20 cellular contexts compared by ENCODE assay signal in the genomic region with DNA sequence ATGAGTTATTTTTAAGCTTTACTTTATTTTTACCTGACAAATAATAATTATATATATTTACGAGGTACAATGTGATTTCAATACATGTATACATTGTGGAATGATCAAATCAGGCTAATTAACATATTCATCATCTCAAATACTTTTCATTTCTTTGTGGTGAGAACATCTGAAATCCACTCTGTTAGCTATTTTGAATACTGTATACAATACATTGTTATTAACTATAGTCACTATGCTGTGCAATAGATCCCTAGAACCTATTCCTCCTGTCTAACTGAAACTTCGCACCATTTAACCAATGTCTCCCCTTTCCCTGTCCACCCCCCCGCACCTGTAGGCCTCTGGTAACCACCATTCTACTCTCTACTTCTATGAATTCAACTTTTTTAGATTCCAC.
"Had no signal": no experiment of that assay in that cellular context is flagged by ENCODE, and none has a peak within 500 bp of the region (broad histone marks: within the 10 kb centered on the region; RNA-seq: fewer than 3 reads in every experiment).

No MANE protein-coding gene starts in this region.

- FAIRE-seq: endometrium, frontal cortex, small intestine, urothelium cell line had no signal

- DNase-seq: effector memory CD4-positive, alpha-beta T cell; heart right ventricle; hypothalamus; islet precursor cell; mammary epithelial cell; mucosa of descending colon; naive thymus-derived CD8-positive, alpha-beta T cell; posterior cingulate gyrus; sigmoid colon; small intestine; stimulated activated CD4-positive, alpha-beta T cell treated with anti-CD3 and anti-CD28 coated beads, Interleukin-12 subunit alpha, Interleukin-12 subunit beta, amount 100 ng/mL, for 4 hours; stimulated activated naive CD4-positive, alpha-beta T cell; trophoblast cell had no signal

- H3K9me3 Mint-ChIP-seq: naive thymus-derived CD8-positive, alpha-beta T cell had no signal

- H3K9me3 ChIP-seq: heart right ventricle, mucosa of descending colon, neutrophil, right atrium auricular region, sigmoid colon had no signal

- ATAC-seq: esophagus mucosa; heart right ventricle; left lobe of liver; mucosa of descending colon; naive thymus-derived CD8-positive, alpha-beta T cell had no signal

- H3K4me3 ChIP-seq: heart right ventricle, mucosa of descending colon, right atrium auricular region, sigmoid colon had no signal

- H3K36me3 Mint-ChIP-seq: naive thymus-derived CD8-positive, alpha-beta T cell had no signal

- H3K27me3 ChIP-seq: heart right ventricle, right atrium auricular region, sigmoid colon had no signal

- H3K36me3 ChIP-seq: heart right ventricle, neutrophil, right atrium auricular region, sigmoid colon had no signal

- H3K27ac ChIP-seq: heart right ventricle, neutrophil, right atrium auricular region, sigmoid colon had no signal

- H3K4me1 ChIP-seq: heart right ventricle, sigmoid colon had no signal
